In genomic region chr18:25832008-25832604, GRCh38 we compare ENCODE assay signal across 1 cellular context.
TF ChIP-seq lines count a peak whose summit lies in the region.

No MANE protein-coding gene starts in this region.

TF ChIP-seq in GM23338, 12 proteins besides CTCF, POLR2A, EP300 and RAD21 (continued from another document):
- no peak for TF ChIP-seq REST (IDR thresholded peaks at IDR 0.05; ENCODE audit: unreplicated experiment)
- no peak for TF ChIP-seq STAT1 (IDR thresholded peaks at IDR 0.05; ENCODE audit: unreplicated experiment)
- TF ChIP-seq ETS1 (IDR thresholded peaks at IDR 0.05): no peak
- TF ChIP-seq ZNF331 (CRISPR knock-in tag; IDR thresholded peaks at IDR 0.05; ENCODE audit: low read depth): no peak
- no peak for TF ChIP-seq EZH2phosphoT487 (IDR thresholded peaks at IDR 0.05; ENCODE audit: unreplicated experiment)
- TF ChIP-seq JUNB (IDR thresholded peaks at IDR 0.05; ENCODE audit: unreplicated experiment): no peak
